Comparison of ENCODE assay signal across 8 cellular contexts in genomic region chr17:29154516-29155234, GRCh38. TPM values are rescaled to one million over a fixed set of nuclear protein-coding genes. Genes with fewer than 3 reads are reported as not detected.
DNase-seq lines count a peak whose midpoint lies in the region; ATAC-seq and TF ChIP-seq lines count a peak whose summit lies in the region.

No MANE protein-coding gene starts in this region.

- no peak for ATAC-seq in HG03175 (IDR thresholded peaks at IDR 0.05; ENCODE audit: unreplicated experiment)
- no peak for ATAC-seq in GM21526 (IDR thresholded peaks at IDR 0.05; ENCODE audit: low FRiP score, unreplicated experiment)

- H3K4me1 ChIP-seq in mesodermal cell (ENCODE audit: control insufficient read depth, insufficient read depth, low read length, poor library complexity, severe bottlenecking) = peaks cover 87% of the 10 kb centered on the region

- DNase-seq in activated T-cell treated with anti-CD3 and anti-CD28 coated beads, Interleukin-2, amount 50 U/mL, for 24 hours = no peak
- no peak for DNase-seq in activated T-cell treated with anti-CD3 and anti-CD28 coated beads, Interleukin-2, amount 50 U/mL, for 48 hours
- DNase-seq in type B pancreatic cell (ENCODE audit: extremely low spot score, unreplicated experiment) (no peak), G401 (ENCODE audit: low spot score) (no peak)

- H3K4me3 Mint-ChIP-seq in activated T-cell treated with anti-CD3 and anti-CD28 coated beads, Interleukin-2, amount 50 U/mL, for 24 hours = peak overlapping the region; percentile 63
- H3K4me3 Mint-ChIP-seq in brain (peak overlapping the region in 1 of 5 experiments; percentile 45), type B pancreatic cell (peak overlapping the region; percentile 55)

- H3K27me3 Mint-ChIP-seq in activated T-cell treated with anti-CD3 and anti-CD28 coated beads, Interleukin-2, amount 50 U/mL, for 24 hours = no peaks in the 10 kb centered on the region
- H3K27me3 Mint-ChIP-seq in brain (no peaks in the 10 kb centered on the region), type B pancreatic cell (no peaks in the 10 kb centered on the region)

- 90 to 95% methylated on average over 9 to 11 of the region's 11 CpGs for WGBS in mesodermal cell (ENCODE audit: insufficient coverage in 2 of 2), 2 experiments

- H3K4me3 ChIP-seq in mesodermal cell (ENCODE audit: extremely low read depth, insufficient read depth, low read length, poor library complexity, severe bottlenecking) = no peak overlapping the region

- H3K27ac Mint-ChIP-seq in activated T-cell treated with anti-CD3 and anti-CD28 coated beads, Interleukin-2, amount 50 U/mL, for 24 hours = peak overlapping the region; percentile 94
- H3K27ac Mint-ChIP-seq in brain (peak overlapping the region; percentile 33 to 93 (median 64)), type B pancreatic cell (peak overlapping the region; percentile 87)

- H3K36me3 ChIP-seq in mesodermal cell (ENCODE audit: control insufficient read depth, insufficient read depth, low read length) = peaks cover 3% of the 10 kb centered on the region

- peaks cover 44% of the 10 kb centered on the region for H3K4me1 Mint-ChIP-seq in activated T-cell treated with anti-CD3 and anti-CD28 coated beads, Interleukin-2, amount 50 U/mL, for 24 hours (ENCODE audit: low read depth)
- peaks cover 71% of the 10 kb centered on the region for H3K4me1 Mint-ChIP-seq in brain
- peaks cover 59% of the 10 kb centered on the region for H3K4me1 Mint-ChIP-seq in type B pancreatic cell (ENCODE audit: unreplicated experiment)

- TF ChIP-seq CTCF in brain (conservative IDR thresholded peaks at IDR 0.05) (no peak), type B pancreatic cell (conservative IDR thresholded peaks at IDR 0.05) (no peak)

- H3K9me3 Mint-ChIP-seq in activated T-cell treated with anti-CD3 and anti-CD28 coated beads, Interleukin-2, amount 50 U/mL, for 24 hours = no peaks in the 10 kb centered on the region
- H3K9me3 Mint-ChIP-seq in brain (no peaks in the 10 kb centered on the region), type B pancreatic cell (no peaks in the 10 kb centered on the region)

- H3K27ac ChIP-seq in mesodermal cell (ENCODE audit: low read depth, low read length, severe bottlenecking) = peak overlapping the region; percentile 96

- no peaks in the 10 kb centered on the region for H3K9me3 ChIP-seq in mesodermal cell (ENCODE audit: control insufficient read depth, low read length)

- H3K36me3 Mint-ChIP-seq in activated T-cell treated with anti-CD3 and anti-CD28 coated beads, Interleukin-2, amount 50 U/mL, for 24 hours (ENCODE audit: low read depth) = no peaks in the 10 kb centered on the region
- H3K36me3 Mint-ChIP-seq in brain = no peaks in the 10 kb centered on the region
- H3K36me3 Mint-ChIP-seq in type B pancreatic cell = peaks cover 4% of the 10 kb centered on the region

- in situ Hi-C loops in G401 (cut with HindIII; ENCODE audit: low sequenced_read_pairs) = loop anchor here (25.0 kb wide), 1 partner anchor 108 kb away; no protein-coding TSS in a partner anchor

RNA-seq across cellular contexts. Expression of gene MYO18A, which starts 25.5 kb away (rescaled TPM):
- 55.9 TPM for polyA plus RNA-seq in brain (ENCODE audit: insufficient read depth, low read depth, low replicate concordance)
- 37.5 TPM for polyA plus RNA-seq in mesodermal cell (2013, experiment 1 of 2)
- 23.9 TPM for polyA plus RNA-seq in mesodermal cell (2013, experiment 2 of 2)
- 46.6 and 49.1 TPM in 2 replicates for total RNA-seq in type B pancreatic cell (ENCODE audit: low replicate concordance)
- total RNA-seq in G401 (2014; rRNA removed; shearing (Covaris generic)) = 26.0 and 42.1 TPM in 2 replicates
